1 cellular context compared by ENCODE assay signal in the genomic region with DNA sequence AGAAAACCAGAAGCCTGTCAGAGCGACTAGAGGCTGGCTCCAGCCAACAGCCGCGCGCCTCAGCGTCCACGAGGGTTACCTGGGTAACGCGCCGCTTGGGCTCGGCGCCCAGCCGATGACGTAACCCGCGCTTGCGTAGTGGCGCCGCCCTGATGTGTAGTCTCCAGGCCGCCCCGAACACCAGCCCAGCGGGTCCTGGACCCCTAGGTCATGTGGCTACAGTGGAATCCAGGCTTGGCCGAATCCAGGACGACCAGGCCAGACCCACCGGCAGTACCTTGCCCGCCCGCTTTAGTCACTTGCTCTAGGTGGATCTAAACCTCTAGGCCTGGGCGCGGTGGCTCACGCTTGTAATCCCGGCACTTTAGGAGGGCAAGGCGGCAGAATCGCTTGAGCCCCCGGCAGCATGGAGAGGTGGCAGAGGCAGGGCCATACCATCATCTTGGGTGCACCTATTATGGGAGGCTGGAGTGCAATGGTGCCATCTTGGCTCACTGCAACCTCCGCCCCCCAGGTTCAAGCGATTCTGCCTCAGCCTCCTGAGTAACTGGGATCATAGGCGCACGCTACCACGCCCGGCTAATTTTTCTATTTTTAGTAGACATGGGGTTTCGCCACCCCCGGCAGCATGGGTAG.
A peak's percentile ranks its signal among the peaks of the same experiment; 100 is the strongest.
TF ChIP-seq lines count a peak whose summit lies in the region.

No MANE protein-coding gene starts in this region.

TF ChIP-seq in HepG2, 621 proteins besides CTCF, POLR2A, EP300 and RAD21:
- TF ChIP-seq, protein P1, sequence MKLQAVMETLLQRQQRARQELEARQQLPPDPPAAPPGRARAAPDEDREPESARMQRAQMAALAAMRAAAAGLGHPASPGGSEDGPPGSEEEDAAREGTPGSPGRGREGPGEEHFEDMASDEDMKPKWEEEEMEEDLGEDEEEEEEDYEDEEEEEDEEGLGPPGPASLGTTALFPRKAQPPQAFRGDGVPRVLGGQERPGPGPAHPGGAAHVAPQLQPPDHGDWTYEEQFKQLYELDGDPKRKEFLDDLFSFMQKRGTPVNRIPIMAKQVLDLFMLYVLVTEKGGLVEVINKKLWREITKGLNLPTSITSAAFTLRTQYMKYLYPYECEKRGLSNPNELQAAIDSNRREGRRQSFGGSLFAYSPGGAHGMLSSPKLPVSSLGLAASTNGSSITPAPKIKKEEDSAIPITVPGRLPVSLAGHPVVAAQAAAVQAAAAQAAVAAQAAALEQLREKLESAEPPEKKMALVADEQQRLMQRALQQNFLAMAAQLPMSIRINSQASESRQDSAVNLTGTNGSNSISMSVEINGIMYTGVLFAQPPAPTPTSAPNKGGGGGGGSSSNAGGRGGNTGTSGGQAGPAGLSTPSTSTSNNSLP (IDR thresholded peaks at IDR 0.05; ENCODE audit: low read depth, low read length): no peak
- TF ChIP-seq AGO2 (optimal IDR thresholded peaks at IDR 0.05; ENCODE audit: low read depth, low read length): peak; percentile 73
